ENCODE assay signal across 12 cellular contexts in genomic region chr4:70842761-70843435, GRCh38. TPM values are rescaled to one million over a fixed set of nuclear protein-coding genes. Genes with fewer than 3 reads are reported as not detected.
DNase-seq lines count a peak whose midpoint lies in the region; ATAC-seq, FAIRE-seq and TF ChIP-seq lines count a peak whose summit lies in the region.
"Had no signal": no experiment of that assay in that cellular context is flagged by ENCODE, and none has a peak within 500 bp of the region (broad histone marks: within the 10 kb centered on the region; RNA-seq: fewer than 3 reads in every experiment).

No MANE protein-coding gene starts in this region.

- H3K27me3 Mint-ChIP-seq in neural crest cell (ENCODE audit: low read depth) = no peaks in the 10 kb centered on the region
- H3K27me3 Mint-ChIP-seq: activated CD4-positive, alpha-beta T cell treated with anti-CD3 and anti-CD28 coated beads, Interleukin-2, amount 10 ng/mL, durations not matched to agents 7 days and 5 days had no signal

- TF ChIP-seq CTCF in neural crest cell (conservative IDR thresholded peaks at IDR 0.05) = no peak

- no peaks in the 10 kb centered on the region for H3K9me3 Mint-ChIP-seq in neural crest cell
- H3K9me3 Mint-ChIP-seq: activated CD4-positive, alpha-beta T cell treated with anti-CD3 and anti-CD28 coated beads, Interleukin-2, amount 10 ng/mL, durations not matched to agents 7 days and 5 days had no signal

- peak overlapping the region; percentile 14 for H3K4me3 Mint-ChIP-seq in neural crest cell
- H3K4me3 Mint-ChIP-seq: activated CD4-positive, alpha-beta T cell treated with anti-CD3 and anti-CD28 coated beads, Interleukin-2, amount 10 ng/mL, durations not matched to agents 7 days and 5 days had no signal

- no peak for DNase-seq in neural crest cell (ENCODE audit: low read depth, low spot score)
- DNase-seq in hepatic stellate cell (ENCODE audit: low spot score) = no peak
- no peak for DNase-seq in urothelium cell line (ENCODE audit: low spot score)
- DNase-seq in stimulated activated CD4-positive, alpha-beta T cell treated with anti-CD3 and anti-CD28 coated beads, Interleukin-12 subunit alpha, Interleukin-12 subunit beta, amount 100 ng/mL, for 4 hours = no peak
- DNase-seq: activated CD4-positive, alpha-beta T cell treated with anti-CD3 and anti-CD28 coated beads, Interleukin-2, amount 10 ng/mL, durations not matched to agents 7 days and 5 days; amniotic stem cell; effector CD4-positive, alpha-beta T cell; glutamatergic neuron; NCI-H226 had no signal

- peak overlapping the region; percentile 1 for H3K27ac Mint-ChIP-seq in neural crest cell (ENCODE audit: unreplicated experiment)
- H3K27ac Mint-ChIP-seq: activated CD4-positive, alpha-beta T cell treated with anti-CD3 and anti-CD28 coated beads, Interleukin-2, amount 10 ng/mL, durations not matched to agents 7 days and 5 days had no signal

- peaks cover 5% of the 10 kb centered on the region for H3K4me1 Mint-ChIP-seq in neural crest cell

- FAIRE-seq in urothelium cell line (lab: Jason Lieb, UNC) = no peak

- no peaks in the 10 kb centered on the region for H3K36me3 Mint-ChIP-seq in neural crest cell (ENCODE audit: low read depth)

- ATAC-seq in GM18520 (IDR thresholded peaks at IDR 0.05; ENCODE audit: unreplicated experiment) (peak; percentile 44), GM21576 (IDR thresholded peaks at IDR 0.05; ENCODE audit: unreplicated experiment) (peak; percentile 32), HG03575 (IDR thresholded peaks at IDR 0.05; ENCODE audit: extremely low read depth, insufficient number of reproducible peaks, low FRiP score, unreplicated experiment) (peak; percentile 45)

RNA-seq across cellular contexts. Expression of gene GRSF1, which starts 3.2 kb away (rescaled TPM):
- 77.3 and 80.0 TPM in 2 replicates for total RNA-seq in neural crest cell

RNA-seq across cellular contexts. Expression of gene MOB1B, which starts 59.3 kb away (rescaled TPM):
- 37.2 and 39.5 TPM in 2 replicates for total RNA-seq in neural crest cell
